28 cellular contexts compared by ENCODE assay signal in the genomic region with DNA sequence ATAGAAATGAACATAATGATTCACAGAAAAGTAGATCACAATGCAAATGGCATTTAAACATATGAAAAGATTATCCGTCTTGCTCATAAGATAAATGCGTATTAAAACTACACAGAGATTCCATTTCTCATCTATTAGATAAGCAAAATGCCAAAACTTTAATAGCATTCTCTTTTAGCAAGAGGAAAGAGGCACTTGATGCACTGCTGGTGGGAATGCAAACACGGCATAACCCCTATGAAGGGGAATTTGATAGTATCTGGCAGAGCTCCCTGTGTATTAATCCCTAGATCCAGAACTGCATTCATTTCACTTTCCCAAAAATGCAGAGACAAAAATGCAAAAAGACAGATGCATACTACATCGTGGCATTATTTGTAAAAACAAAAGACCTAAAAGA.
"Had no signal": no experiment of that assay in that cellular context is flagged by ENCODE, and none has a peak within 500 bp of the region (broad histone marks: within the 10 kb centered on the region; RNA-seq: fewer than 3 reads in every experiment).

No MANE protein-coding gene starts in this region.

- H3K4me3 ChIP-seq: coronary artery, esophagus muscularis mucosa, gastroesophageal sphincter, heart left ventricle, hepatocyte, ovary, psoas muscle, sigmoid colon, skin epidermis, spleen, testis, tibial artery had no signal

- H3K9me3 ChIP-seq: ovary, testis had no signal

- H3K27ac ChIP-seq: coronary artery, esophagus muscularis mucosa, foreskin keratinocyte, gastroesophageal sphincter, heart left ventricle, hepatocyte, ovary, psoas muscle, sigmoid colon, skin epidermis, spleen, testis, tibial artery had no signal

- H3K4me1 ChIP-seq: gastroesophageal sphincter, heart left ventricle, psoas muscle, sigmoid colon, spleen, testis, tibial artery had no signal

- H3K36me3 ChIP-seq: esophagus muscularis mucosa, gastroesophageal sphincter, heart left ventricle, ovary, sigmoid colon, spleen, tibial artery had no signal

- ATAC-seq: foreskin keratinocyte; gastroesophageal sphincter; heart left ventricle; left lobe of liver; natural killer cell; psoas muscle; right cardiac atrium; stimulated activated memory B cell treated with anti-CD40 and anti-IgM and Interleukin-4, amounts not matched to agents 10 μg/mL and 1 μg/mL and 100 μg/mL, for 72 hours; stimulated activated naive CD8-positive, alpha-beta T cell treated with anti-CD3 and anti-CD28 coated beads, Interleukin-15, Interleukin-2, amounts not matched to agents 100 U/mL and 50 U/mL, for 24 hours had no signal

- H3K27me3 ChIP-seq: esophagus muscularis mucosa, foreskin keratinocyte, gastroesophageal sphincter, heart left ventricle, hepatocyte, ovary, sigmoid colon, spleen, testis, tibial artery had no signal

- H3K36me3 Mint-ChIP-seq: natural killer cell; stimulated activated memory B cell treated with anti-CD40 and anti-IgM and Interleukin-4, amounts not matched to agents 10 μg/mL and 1 μg/mL and 100 μg/mL, for 72 hours had no signal

- DNase-seq: dermis blood vessel endothelial cell; effector memory CD4-positive, alpha-beta T cell; foreskin keratinocyte; heart left ventricle; kidney; mesenchymal stem cell; midbrain; natural killer cell; occipital lobe; ovary; posterior cingulate gyrus; psoas muscle; right cardiac atrium; sigmoid colon; spleen; stimulated activated CD4-positive, alpha-beta T cell treated with anti-CD3 and anti-CD28 coated beads, Interleukin-4, amount 100 ng/mL, for 4 hours; stimulated activated naive CD8-positive, alpha-beta T cell treated with anti-CD3 and anti-CD28 coated beads, Interleukin-15, Interleukin-2, amounts not matched to agents 100 U/mL and 50 U/mL, for 24 hours; substantia nigra; testis; tibial artery had no signal

- H3K4me3 Mint-ChIP-seq: natural killer cell; stimulated activated memory B cell treated with anti-CD40 and anti-IgM and Interleukin-4, amounts not matched to agents 10 μg/mL and 1 μg/mL and 100 μg/mL, for 72 hours; type B pancreatic cell had no signal

- H3K27ac Mint-ChIP-seq: natural killer cell; stimulated activated memory B cell treated with anti-CD40 and anti-IgM and Interleukin-4, amounts not matched to agents 10 μg/mL and 1 μg/mL and 100 μg/mL, for 72 hours; type B pancreatic cell had no signal

- H3K27me3 Mint-ChIP-seq: type B pancreatic cell had no signal

- H3K4me1 Mint-ChIP-seq: natural killer cell; stimulated activated memory B cell treated with anti-CD40 and anti-IgM and Interleukin-4, amounts not matched to agents 10 μg/mL and 1 μg/mL and 100 μg/mL, for 72 hours had no signal
